ENCODE assay signal across 15 cellular contexts in genomic region chr4:8939160-8939855, GRCh38.
"Had no signal": no experiment of that assay in that cellular context is flagged by ENCODE, and none has a peak within 500 bp of the region (broad histone marks: within the 10 kb centered on the region; RNA-seq: fewer than 3 reads in every experiment).

No MANE protein-coding gene starts in this region.

- H3K27ac Mint-ChIP-seq: activated naive CD4-positive, alpha-beta T cell treated with anti-CD3 and anti-CD28 coated beads for 36 hours; activated naive CD8-positive, alpha-beta T cell treated with anti-CD3 and anti-CD28 coated beads, Interleukin-2, amount 50 U/mL, for 24 hours; effector memory CD8-positive, alpha-beta T cell; naive thymus-derived CD4-positive, alpha-beta T cell; T-cell had no signal

- DNase-seq: activated naive CD4-positive, alpha-beta T cell treated with anti-CD3 and anti-CD28 coated beads for 36 hours; activated naive CD8-positive, alpha-beta T cell treated with anti-CD3 and anti-CD28 coated beads, Interleukin-2, amount 50 U/mL, for 24 hours; activated T-cell treated with anti-CD3 and anti-CD28 coated beads for 4 hours; aorta; cortex of kidney; effector memory CD8-positive, alpha-beta T cell; foreskin melanocyte; head of caudate nucleus; islet precursor cell; naive thymus-derived CD4-positive, alpha-beta T cell; T-cell; T-helper 9 cell had no signal

- ATAC-seq: activated CD4-positive, CD25-positive, alpha-beta regulatory T cell treated with anti-CD3 and anti-CD28 coated beads, Interleukin-2, amount 50 U/mL, for 24 hours; activated naive CD8-positive, alpha-beta T cell treated with anti-CD3 and anti-CD28 coated beads, Interleukin-2, amount 50 U/mL, for 24 hours; effector memory CD8-positive, alpha-beta T cell; left lobe of liver; naive thymus-derived CD4-positive, alpha-beta T cell; sciatic nerve; T-cell had no signal

- H3K4me1 Mint-ChIP-seq: activated naive CD8-positive, alpha-beta T cell treated with anti-CD3 and anti-CD28 coated beads, Interleukin-2, amount 50 U/mL, for 24 hours; naive thymus-derived CD4-positive, alpha-beta T cell had no signal

- H3K36me3 Mint-ChIP-seq: naive thymus-derived CD4-positive, alpha-beta T cell; T-cell had no signal

- H3K9me3 Mint-ChIP-seq: activated naive CD4-positive, alpha-beta T cell treated with anti-CD3 and anti-CD28 coated beads for 36 hours; effector memory CD8-positive, alpha-beta T cell had no signal

- H3K4me3 Mint-ChIP-seq: activated naive CD4-positive, alpha-beta T cell treated with anti-CD3 and anti-CD28 coated beads for 36 hours; activated naive CD8-positive, alpha-beta T cell treated with anti-CD3 and anti-CD28 coated beads, Interleukin-2, amount 50 U/mL, for 24 hours; effector memory CD8-positive, alpha-beta T cell; naive thymus-derived CD4-positive, alpha-beta T cell; T-cell had no signal
